In genomic region chr1:233294991-233295774, GRCh38 we compare ENCODE assay signal across 8 cellular contexts. TPM values are rescaled to one million over a fixed set of nuclear protein-coding genes. Genes with fewer than 3 reads are reported as not detected.
DNase-seq lines count a peak whose midpoint lies in the region; ATAC-seq and TF ChIP-seq lines count a peak whose summit lies in the region.

Gene PCNX2 (minus strand): TSS chr1:233295725. CDS start chr1:233295478, 247 bp downstream.

- no peaks in the 10 kb centered on the region for H3K27me3 Mint-ChIP-seq in activated naive CD8-positive, alpha-beta T cell treated with anti-CD3 and anti-CD28 coated beads for 36 hours

- intact Hi-C loops in left ventricle myocardium superior (cut with micrococcal nuclease), result no loop called here
- intact Hi-C loops in uterus (cut with DNase I; ENCODE audit: low total_unique reads), result no loop called here

- H3K27ac ChIP-seq in Karpas-422 (ENCODE audit: low read length) (peak within 1 kb of the TSS; percentile 66), SK-N-MC (no peak within 1 kb of the TSS), uterus (peak within 1 kb of the TSS in 1 of 2 donors; percentile 25)

- no peak for TF ChIP-seq CTCF in uterus (IDR thresholded peaks at IDR 0.05)

- H3K4me3 Mint-ChIP-seq in activated naive CD8-positive, alpha-beta T cell treated with anti-CD3 and anti-CD28 coated beads for 36 hours, result peak within 1 kb of the TSS; percentile 96

- peak within 1 kb of the TSS; percentile 98 for H2AFZ ChIP-seq in Karpas-422 (ENCODE audit: low read length)

- peaks cover 61% of the 10 kb centered on the region for H3K79me2 ChIP-seq in Karpas-422 (ENCODE audit: low read length)

- H3K4me1 Mint-ChIP-seq in activated naive CD8-positive, alpha-beta T cell treated with anti-CD3 and anti-CD28 coated beads for 36 hours, result peaks cover 26% of the 10 kb centered on the region

- ATAC-seq in GM21825 (IDR thresholded peaks at IDR 0.05; ENCODE audit: unreplicated experiment), result peak; percentile 90
- ATAC-seq in left ventricle myocardium superior, result peak; percentile 71

- TF ChIP-seq POLR2A in uterus (IDR thresholded peaks at IDR 0.05), result no peak

- H3K4me3 ChIP-seq in Karpas-422 (ENCODE audit: low read length), result peak within 1 kb of the TSS; percentile 99
- H3K4me3 ChIP-seq in SK-N-MC, result peak within 1 kb of the TSS; percentile 70
- peak within 1 kb of the TSS; percentile 16 to 62 for H3K4me3 ChIP-seq in uterus

- H3K9me3 ChIP-seq in Karpas-422 (ENCODE audit: low read length) (no peaks in the 10 kb centered on the region), SK-N-MC (ENCODE audit: low read depth, low read length) (no peaks in the 10 kb centered on the region), uterus (no peaks in the 10 kb centered on the region)

- H4K20me1 ChIP-seq in Karpas-422 (ENCODE audit: insufficient read depth, low read depth, low read length), result peaks cover 6% of the 10 kb centered on the region; the same call in 1 of the 2 replicates

- peak within 1 kb of the TSS; percentile 94 for H3K4me2 ChIP-seq in Karpas-422 (ENCODE audit: low read depth, low read length, poor library complexity, severe bottlenecking)

- peak within 1 kb of the TSS; percentile 94 for H3K27ac Mint-ChIP-seq in activated naive CD8-positive, alpha-beta T cell treated with anti-CD3 and anti-CD28 coated beads for 36 hours

- peaks cover 34% of the 10 kb centered on the region for H3K4me1 ChIP-seq in Karpas-422 (ENCODE audit: low read length)
- no peaks in the 10 kb centered on the region for H3K4me1 ChIP-seq in uterus

- peak; percentile 85 for DNase-seq in ELR (ENCODE audit: low read depth)
- peak; percentile 92 for DNase-seq in Karpas-422
- no peak for DNase-seq in SK-N-MC (ENCODE audit: low read depth, low spot score)
- peak; percentile 76 for DNase-seq in activated naive CD8-positive, alpha-beta T cell treated with anti-CD3 and anti-CD28 coated beads for 36 hours
- peak; percentile 52 for DNase-seq in left ventricle myocardium superior
- peak; percentile 7 for DNase-seq in pulmonary artery endothelial cell (ENCODE audit: low read depth, low spot score)
- peak in 1 of 2 donors; percentile 47 for DNase-seq in uterus

- H3K36me3 ChIP-seq in Karpas-422 (ENCODE audit: insufficient read depth, low read length) (peaks cover 5% of the 10 kb centered on the region; the same call in 1 of the 2 replicates), SK-N-MC (ENCODE audit: insufficient read depth, low read length) (no peaks in the 10 kb centered on the region), uterus (no peaks in the 10 kb centered on the region)

- H3K9ac ChIP-seq in Karpas-422 (ENCODE audit: low read length) (peak within 1 kb of the TSS; percentile 92), SK-N-MC (ENCODE audit: insufficient read length) (no peak within 1 kb of the TSS)

- H3K9me2 ChIP-seq in Karpas-422 (replicated peaks; ENCODE audit: insufficient read depth, low read length), result no peaks in the 10 kb centered on the region

- H3K27me3 ChIP-seq in Karpas-422 (ENCODE audit: low read length) (0 out of 2 replicates have a peak, but pooled peaks cover under 1% of the 10 kb centered on the region), uterus (no peaks in the 10 kb centered on the region)

- no peaks in the 10 kb centered on the region for H3K9me3 Mint-ChIP-seq in activated naive CD8-positive, alpha-beta T cell treated with anti-CD3 and anti-CD28 coated beads for 36 hours

- peaks cover 2% of the 10 kb centered on the region for H3K36me3 Mint-ChIP-seq in activated naive CD8-positive, alpha-beta T cell treated with anti-CD3 and anti-CD28 coated beads for 36 hours

RNA-seq across cellular contexts. Expression of gene PCNX2, which starts in this region (rescaled TPM):
- total RNA-seq in Karpas-422 (2014; rRNA removed; shearing (Covaris generic); ENCODE audit: low replicate concordance), result 49.1 and 96.2 TPM in 2 replicates
- 10 to 100 TPM; 10.6 to 12.5 TPM for total RNA-seq in activated naive CD8-positive, alpha-beta T cell treated with anti-CD3 and anti-CD28 coated beads for 36 hours
- total RNA-seq in left ventricle myocardium superior (1.3 TPM), pulmonary artery endothelial cell (3.5 and 4.9 TPM in 2 replicates), uterus (10 to 100 TPM in 2 of 4 donors, 1 to 10 TPM in 2; 4.1 to 36.2 (median 14.1) TPM)

Comparison
In these comparisons a context has a peak if more than half of its experiments do, and no peak if none do; other contexts are left out.
1. H3K4me3 ChIP-seq: peak in every context shown above with its lines; median percentile 99 in Karpas-422; 70 in SK-N-MC; 39 in uterus.